ENCODE assay signal across 1 cellular context in the genomic region with DNA sequence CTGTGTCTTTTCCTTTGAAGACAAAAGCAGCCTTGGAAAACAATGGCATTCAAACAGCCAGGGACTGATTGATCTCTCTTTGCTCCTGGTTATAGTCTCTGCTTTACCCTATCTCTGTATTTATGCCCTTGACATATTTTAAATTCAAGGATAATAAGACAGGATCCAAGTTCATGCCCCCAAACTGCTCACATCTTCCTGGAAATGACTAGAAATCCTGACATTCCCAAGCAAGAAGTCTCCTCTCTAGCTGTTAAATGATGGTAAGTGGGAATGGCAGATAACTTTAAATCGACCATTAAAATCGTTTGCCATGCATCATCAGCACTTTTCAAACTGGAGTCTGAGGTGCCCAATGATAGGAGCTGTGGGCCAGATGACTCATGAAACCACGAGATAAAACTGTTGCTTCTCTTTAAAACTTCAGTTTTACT.
A peak's percentile ranks its signal among the peaks of the same experiment; 100 is the strongest.
TF ChIP-seq lines count a peak whose summit lies in the region.

No MANE protein-coding gene starts in this region.

TF ChIP-seq in liver, 16 proteins besides CTCF, POLR2A, EP300 and RAD21 (continued from another document):
- TF ChIP-seq, protein P1, sequence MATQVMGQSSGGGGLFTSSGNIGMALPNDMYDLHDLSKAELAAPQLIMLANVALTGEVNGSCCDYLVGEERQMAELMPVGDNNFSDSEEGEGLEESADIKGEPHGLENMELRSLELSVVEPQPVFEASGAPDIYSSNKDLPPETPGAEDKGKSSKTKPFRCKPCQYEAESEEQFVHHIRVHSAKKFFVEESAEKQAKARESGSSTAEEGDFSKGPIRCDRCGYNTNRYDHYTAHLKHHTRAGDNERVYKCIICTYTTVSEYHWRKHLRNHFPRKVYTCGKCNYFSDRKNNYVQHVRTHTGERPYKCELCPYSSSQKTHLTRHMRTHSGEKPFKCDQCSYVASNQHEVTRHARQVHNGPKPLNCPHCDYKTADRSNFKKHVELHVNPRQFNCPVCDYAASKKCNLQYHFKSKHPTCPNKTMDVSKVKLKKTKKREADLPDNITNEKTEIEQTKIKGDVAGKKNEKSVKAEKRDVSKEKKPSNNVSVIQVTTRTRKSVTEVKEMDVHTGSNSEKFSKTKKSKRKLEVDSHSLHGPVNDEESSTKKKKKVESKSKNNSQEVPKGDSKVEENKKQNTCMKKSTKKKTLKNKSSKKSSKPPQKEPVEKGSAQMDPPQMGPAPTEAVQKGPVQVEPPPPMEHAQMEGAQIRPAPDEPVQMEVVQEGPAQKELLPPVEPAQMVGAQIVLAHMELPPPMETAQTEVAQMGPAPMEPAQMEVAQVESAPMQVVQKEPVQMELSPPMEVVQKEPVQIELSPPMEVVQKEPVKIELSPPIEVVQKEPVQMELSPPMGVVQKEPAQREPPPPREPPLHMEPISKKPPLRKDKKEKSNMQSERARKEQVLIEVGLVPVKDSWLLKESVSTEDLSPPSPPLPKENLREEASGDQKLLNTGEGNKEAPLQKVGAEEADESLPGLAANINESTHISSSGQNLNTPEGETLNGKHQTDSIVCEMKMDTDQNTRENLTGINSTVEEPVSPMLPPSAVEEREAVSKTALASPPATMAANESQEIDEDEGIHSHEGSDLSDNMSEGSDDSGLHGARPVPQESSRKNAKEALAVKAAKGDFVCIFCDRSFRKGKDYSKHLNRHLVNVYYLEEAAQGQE (IDR thresholded peaks at IDR 0.05), result no peak
- TF ChIP-seq SP1 (IDR thresholded peaks at IDR 0.05) (no peak), JUND (IDR thresholded peaks at IDR 0.05) (no peak), EGR1 (IDR thresholded peaks at IDR 0.05; ENCODE audit: low read depth in 2 of 2) (no peak), NR2F2 (IDR thresholded peaks at IDR 0.05) (peak; percentile 66)
TF ChIP-seq in liver: peak in this region for 2.
